8 cellular contexts compared by ENCODE assay signal in the genomic region with DNA sequence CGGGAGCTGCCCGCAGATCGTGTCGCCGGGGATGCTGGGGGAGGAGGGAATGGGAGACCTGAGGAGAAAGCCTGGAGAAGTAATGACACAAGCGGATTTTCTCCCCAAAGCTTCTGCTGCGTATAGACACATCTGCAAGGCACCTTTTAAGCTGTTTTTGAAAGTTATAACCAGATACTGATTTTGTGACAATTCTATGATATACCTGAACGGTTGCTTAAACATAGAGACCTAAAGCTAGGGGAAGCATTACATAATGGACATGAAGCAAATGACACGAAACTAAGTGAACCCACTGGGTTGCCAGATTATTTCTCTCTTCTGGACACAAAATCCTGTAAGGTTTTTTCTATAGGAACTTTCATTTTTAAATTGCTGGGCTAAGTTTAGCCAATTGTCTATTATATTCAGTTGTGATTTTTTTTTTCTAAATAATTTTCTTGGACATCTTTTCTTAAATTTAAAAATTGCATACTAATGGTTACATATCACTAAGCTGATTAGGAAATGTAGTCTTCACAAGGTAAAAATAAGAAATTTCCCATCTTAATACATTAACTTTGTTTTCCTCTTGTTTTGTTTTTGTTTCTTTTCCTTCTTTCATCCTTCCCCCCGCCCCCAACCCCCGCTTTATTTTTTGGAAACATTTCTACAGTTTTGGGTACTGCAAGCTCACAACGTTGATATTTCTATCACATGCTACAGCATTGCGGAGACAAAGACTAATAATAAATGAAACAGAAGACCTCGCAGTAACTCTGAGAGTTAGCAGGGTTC. TPM values are rescaled to one million over a fixed set of nuclear protein-coding genes. Genes with fewer than 3 reads are reported as not detected.
DNase-seq lines count a peak whose midpoint lies in the region; ATAC-seq and TF ChIP-seq lines count a peak whose summit lies in the region.

No MANE protein-coding gene starts in this region.

- CTCF ChIA-PET in SK-N-SH (lab: Yijun Ruan, JAX), result interaction anchor here (0.8 to 1.5 kb wide), 8 partner anchors 9 to 129 kb away, joined by 3 to 8 read pairs (median 5); partner anchors contain the start of gene RBM45
- CTCF ChIA-PET in WTC11 (lab: Charles Lee), result interaction anchor here (0.7 to 2.0 kb wide), 13 partner anchors 8 to 327 kb away, joined by 3 to 7 read pairs (median 4); partner anchors contain the start of gene RBM45

- peaks cover 28% of the 10 kb centered on the region for H3K4me1 Mint-ChIP-seq in WTC11

- no peaks in the 10 kb centered on the region for H3K9me2 ChIP-seq in SK-N-SH

- H3K27ac ChIP-seq in SK-N-SH (ENCODE audit: low read depth in 2 of 2, low read length in 1 of 2) (peak overlapping the region; percentile 60 to 74; a peak in 3 of 4 replicates), stomach (peak overlapping the region in 2 of 5 donors; percentile 88 to 91)

- ATAC-seq in SK-N-SH treated with all-trans-retinoic acid at 6 μM for 48 hours (no peak), WTC11 (no peak)

- peaks cover 51% of the 10 kb centered on the region for H3K27me3 Mint-ChIP-seq in WTC11 (ENCODE audit: low read depth)

- no peaks in the 10 kb centered on the region for H3K36me3 Mint-ChIP-seq in WTC11

- H3K9ac ChIP-seq in SK-N-SH (peak overlapping the region; percentile 78), iPS-15b (ENCODE audit: low read depth, low read length) (peak overlapping the region; percentile 62)

- no peak for TF ChIP-seq CTCF in SK-N-SH (IDR thresholded peaks at IDR 0.05)
- no peak for TF ChIP-seq CTCF in WTC11 (IDR thresholded peaks at IDR 0.05)
- no peak for TF ChIP-seq CTCF in stomach (IDR thresholded peaks at IDR 0.05)

- peak overlapping the region; percentile 80 for H3K4me3 Mint-ChIP-seq in WTC11

- H3K9me3 ChIP-seq in SK-N-SH (no peaks in the 10 kb centered on the region), iPS-15b (ENCODE audit: control insufficient read depth, insufficient read depth, low read length) (no peaks in the 10 kb centered on the region), stomach (no peaks in the 10 kb centered on the region)

- peak overlapping the region; percentile 93; the same call in 1 of the 2 replicates for H2AFZ ChIP-seq in SK-N-SH (ENCODE audit: low read depth)

- intact Hi-C loops in stomach (cut with DNase I; ENCODE audit: low total_unique reads), result no loop called here

- H3K36me3 ChIP-seq in SK-N-SH (replicated peaks in 1 of 2; ENCODE audit: control insufficient read depth in 1 of 2, insufficient read depth in 2 of 2, low read length in 1 of 2), result no peaks in the 10 kb centered on the region
- H3K36me3 ChIP-seq in iPS-15b (ENCODE audit: control insufficient read depth, insufficient read depth, low read length), result no peaks in the 10 kb centered on the region
- no peaks in the 10 kb centered on the region for H3K36me3 ChIP-seq in stomach

- WGBS in SK-N-SH (ENCODE audit: low lambda C conversion rate), result 27% methylated on average over 14 of the region's 14 CpGs
- WGBS in stomach, 5 donors, result 16 to 22% (median 18%) methylated on average over 14 of the region's 14 CpGs

- TF ChIP-seq RAD21 in SK-N-SH (IDR thresholded peaks at IDR 0.05; ENCODE audit: low read length), result no peak

- DNase-seq in SK-N-SH (no peak), WTC11 (ENCODE audit: low spot score) (no peak), stomach (no peak), GM03348 (ENCODE audit: low spot score) (no peak), NK-92 (lab: John Stamatoyannopoulos, UW; ENCODE audit: unreplicated experiment) (no peak)
- DNase-seq in stimulated activated CD4-positive, alpha-beta T cell treated with anti-CD3 and anti-CD28 coated beads, Interleukin-1b, Interleukin-23, amount 100 ng/mL, for 48 hours, result no peak

- no peaks in the 10 kb centered on the region for H4K20me1 ChIP-seq in SK-N-SH (ENCODE audit: insufficient read depth)

- peaks cover 29% of the 10 kb centered on the region; the same call in 1 of the 2 replicates for H3K79me2 ChIP-seq in SK-N-SH (ENCODE audit: insufficient read depth)

- no peak for TF ChIP-seq POLR2A in stomach (IDR thresholded peaks at IDR 0.05)

- H3K4me2 ChIP-seq in SK-N-SH, result peak overlapping the region; percentile 99

- POLR2A ChIA-PET in SK-N-SH (lab: Yijun Ruan, JAX), result interaction anchor here (1.1 to 1.5 kb wide), 2 partner anchors 84 to 219 kb away, joined by 4 to 7 read pairs; partner anchors contain the start of gene RBM45
- POLR2A ChIA-PET in WTC11 (lab: Charles Lee), result interaction anchor here (0.5 to 1.2 kb wide), 8 partner anchors 12 to 260 kb away, joined by 3 to 8 read pairs (median 4); no protein-coding TSS in a partner anchor

- H3K27me3 ChIP-seq in SK-N-SH (ENCODE audit: insufficient read depth), result no peaks in the 10 kb centered on the region
- H3K27me3 ChIP-seq in iPS-15b (ENCODE audit: control insufficient read depth, insufficient read depth, low read length), result peaks cover 31% of the 10 kb centered on the region
- H3K27me3 ChIP-seq in stomach, result peaks cover 0 to 31% (median 14%) of the 10 kb centered on the region in 3 donors

- no peaks in the 10 kb centered on the region for H3K9me3 Mint-ChIP-seq in WTC11

- H3K27ac Mint-ChIP-seq in WTC11, result no peak overlapping the region

- H3K4me3 ChIP-seq in SK-N-SH (ENCODE audit: low read depth in 2 of 2, low read length in 1 of 2) (peak overlapping the region; percentile 88 to 90), iPS-15b (ENCODE audit: low read depth, low read length) (peak overlapping the region; percentile 83), stomach (peak overlapping the region; percentile 85 to 94 (median 90))

- no peak for TF ChIP-seq EP300 in SK-N-SH (IDR thresholded peaks at IDR 0.05; ENCODE audit: borderline replicate concordance in 1 of 2, low read depth in 1 of 2, low read length in 1 of 2)
- no peak for TF ChIP-seq EP300 in stomach (IDR thresholded peaks at IDR 0.05)

- H3K4me1 ChIP-seq in SK-N-SH (ENCODE audit: control insufficient read depth in 1 of 2, insufficient read depth in 2 of 2, low read depth in 1 of 2, low read length in 1 of 2), result peaks cover 7 to 9% of the 10 kb centered on the region in 2 experiments; a peak in 3 of 4 replicates
- H3K4me1 ChIP-seq in iPS-15b (ENCODE audit: control insufficient read depth, insufficient read depth, low read length), result no peaks in the 10 kb centered on the region
- H3K4me1 ChIP-seq in stomach, result peaks cover 0 to 27% (median 21%) of the 10 kb centered on the region in 4 donors

- H3F3A ChIP-seq in SK-N-SH (replicated peaks; ENCODE audit: insufficient read depth), result peaks cover 4% of the 10 kb centered on the region

TF ChIP-seq in SK-N-SH, 30 proteins besides CTCF, POLR2A, EP300 and RAD21:
- no peak for TF ChIP-seq TAF1 (IDR thresholded peaks at IDR 0.05; ENCODE audit: borderline replicate concordance, low read depth, low read length)
- TF ChIP-seq NRF1 (IDR thresholded peaks at IDR 0.05; ENCODE audit: low read depth, low read length), result no peak
- peak; percentile 11; the same call in 1 of the 2 replicates for TF ChIP-seq SMC3 (IDR thresholded peaks at IDR 0.05; ENCODE audit: low read depth, low read length)

TF ChIP-seq in SK-N-SH treated with all-trans-retinoic acid at 6 μM for 48 hours, 23 proteins besides CTCF, POLR2A, EP300 and RAD21 (continues in another document):
- no peak for TF ChIP-seq ZFP30 (CRISPR knock-in tag; IDR thresholded peaks at IDR 0.05)
- no peak for TF ChIP-seq TOX (CRISPR knock-in tag; IDR thresholded peaks at IDR 0.05; ENCODE audit: borderline replicate concordance)
- no peak for TF ChIP-seq RARB (CRISPR knock-in tag; IDR thresholded peaks at IDR 0.05)
- TF ChIP-seq, protein P1, sequence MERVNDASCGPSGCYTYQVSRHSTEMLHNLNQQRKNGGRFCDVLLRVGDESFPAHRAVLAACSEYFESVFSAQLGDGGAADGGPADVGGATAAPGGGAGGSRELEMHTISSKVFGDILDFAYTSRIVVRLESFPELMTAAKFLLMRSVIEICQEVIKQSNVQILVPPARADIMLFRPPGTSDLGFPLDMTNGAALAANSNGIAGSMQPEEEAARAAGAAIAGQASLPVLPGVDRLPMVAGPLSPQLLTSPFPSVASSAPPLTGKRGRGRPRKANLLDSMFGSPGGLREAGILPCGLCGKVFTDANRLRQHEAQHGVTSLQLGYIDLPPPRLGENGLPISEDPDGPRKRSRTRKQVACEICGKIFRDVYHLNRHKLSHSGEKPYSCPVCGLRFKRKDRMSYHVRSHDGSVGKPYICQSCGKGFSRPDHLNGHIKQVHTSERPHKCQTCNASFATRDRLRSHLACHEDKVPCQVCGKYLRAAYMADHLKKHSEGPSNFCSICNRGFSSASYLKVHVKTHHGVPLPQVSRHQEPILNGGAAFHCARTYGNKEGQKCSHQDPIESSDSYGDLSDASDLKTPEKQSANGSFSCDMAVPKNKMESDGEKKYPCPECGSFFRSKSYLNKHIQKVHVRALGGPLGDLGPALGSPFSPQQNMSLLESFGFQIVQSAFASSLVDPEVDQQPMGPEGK (CRISPR knock-in tag; IDR thresholded peaks at IDR 0.05; ENCODE audit: borderline replicate concordance), result no peak
- no peak for TF ChIP-seq CSDC2 (CRISPR knock-in tag; IDR thresholded peaks at IDR 0.05)
- no peak for TF ChIP-seq SNAI2 (CRISPR knock-in tag; IDR thresholded peaks at IDR 0.05)

TF ChIP-seq in WTC11, 78 proteins besides CTCF, POLR2A, EP300 and RAD21 (continues in another document):
- no peak for TF ChIP-seq HMGXB4 (CRISPR knock-in tag; IDR thresholded peaks at IDR 0.05)

RNA-seq across cellular contexts. Expression of gene OSBPL6, which starts 1.3 kb away (rescaled TPM):
- polyA plus RNA-seq in SK-N-SH (2012; rRNA removed) (2.7 and 3.3 TPM in 2 replicates), stomach (1 to 10 TPM in 1 of 3 donors, under 1 TPM in 2; 0.31 to 1.1 (median 0.85) TPM)
- polyA plus RNA-seq in SK-N-SH (2012; cell fraction: cytosol; rRNA removed), result 2.6 and 3.0 TPM in 2 replicates
- polyA plus RNA-seq in SK-N-SH (2012; cell fraction: nucleus; rRNA removed), result 2.7 and 4.6 TPM in 2 replicates
- total RNA-seq in WTC11 (2021) (7.4 to 9.2 TPM (median 8.3 TPM) in 3 replicates), stomach (10 to 100 TPM in 1 of 5 donors, 1 to 10 TPM in 2, under 1 TPM in 2; 0.29 to 77.6 (median 1.5) TPM)
